In the genomic region with DNA sequence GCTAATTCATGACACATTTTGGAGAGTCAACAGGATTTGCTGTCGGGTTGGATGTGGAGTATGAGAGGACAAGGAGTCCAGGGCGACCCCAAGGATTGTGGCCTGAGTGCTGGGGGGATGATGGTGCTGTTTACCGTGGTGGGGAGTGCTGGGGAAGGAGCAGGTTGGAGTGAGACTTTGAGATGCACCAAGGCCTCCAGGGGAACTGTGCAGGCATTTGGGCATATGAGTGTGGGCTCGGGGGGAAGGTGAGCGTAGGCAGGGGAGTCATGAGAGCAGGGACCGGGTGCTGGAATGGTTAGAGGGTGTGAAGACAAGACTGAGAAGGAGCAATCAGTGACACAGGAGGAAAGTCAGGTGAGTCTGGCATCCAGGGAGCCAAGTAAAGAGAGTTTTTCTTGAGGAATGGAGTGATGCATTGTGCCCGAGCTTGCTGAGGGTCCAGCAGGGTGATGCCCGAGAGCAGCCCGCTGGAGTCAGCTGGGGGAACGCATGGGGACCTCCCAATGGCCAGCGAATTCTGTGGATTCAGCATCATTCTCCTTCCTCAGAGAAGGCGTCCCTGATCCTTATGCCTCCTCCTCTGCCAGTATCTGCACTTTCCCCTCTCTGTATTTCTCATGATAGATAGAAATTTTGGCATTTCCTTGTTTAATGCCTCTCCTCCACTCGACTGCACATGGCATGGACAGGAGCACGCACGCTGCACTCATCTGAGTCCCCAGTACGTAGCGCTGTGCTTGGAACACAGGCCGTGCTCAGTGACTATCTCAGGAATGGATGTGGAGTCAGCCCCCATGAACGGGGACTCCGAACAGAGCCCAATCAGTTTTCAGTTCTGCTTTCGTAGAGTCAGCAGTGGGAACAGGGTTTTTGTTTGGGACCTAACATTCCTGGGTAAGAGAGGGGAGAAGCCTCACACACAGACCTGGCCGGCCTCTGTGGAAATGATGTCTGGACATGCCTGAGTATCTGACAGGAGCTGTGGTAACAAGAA, we compare ENCODE assay signal across 15 cellular contexts.
"Had no signal": no experiment of that assay in that cellular context is flagged by ENCODE, and none has a peak within 500 bp of the region (broad histone marks: within the 10 kb centered on the region; RNA-seq: fewer than 3 reads in every experiment).

No MANE protein-coding gene starts in this region.

- H3K36me3 Mint-ChIP-seq: activated naive CD4-positive, alpha-beta T cell treated with anti-CD3 and anti-CD28 coated beads, Interleukin-2, amount 10 ng/mL, durations not matched to agents 7 days and 5 days; naive B cell had no signal

- H3K4me3 Mint-ChIP-seq: activated naive CD4-positive, alpha-beta T cell treated with anti-CD3 and anti-CD28 coated beads, Interleukin-2, amount 10 ng/mL, durations not matched to agents 7 days and 5 days; effector memory CD8-positive, alpha-beta T cell; naive B cell; stimulated activated naive CD8-positive, alpha-beta T cell treated with anti-CD3 and anti-CD28 coated beads, Interleukin-15, amount 100 ng/mL, for 72 hours had no signal

- H3K9me3 Mint-ChIP-seq: activated naive CD4-positive, alpha-beta T cell treated with anti-CD3 and anti-CD28 coated beads, Interleukin-2, amount 10 ng/mL, durations not matched to agents 7 days and 5 days; effector memory CD8-positive, alpha-beta T cell; naive B cell; stimulated activated naive CD8-positive, alpha-beta T cell treated with anti-CD3 and anti-CD28 coated beads, Interleukin-15, amount 100 ng/mL, for 72 hours had no signal

- H3K36me3 ChIP-seq: adrenal gland, ovary had no signal

- H3K27ac ChIP-seq: adrenal gland, ovary, testis, VCaP had no signal

- H3K4me3 ChIP-seq: adrenal gland, lung, ovary, testis had no signal

- H3K27me3 ChIP-seq: ovary, testis had no signal

- H3K9me3 ChIP-seq: adrenal gland, ovary, testis had no signal

- H3K4me1 Mint-ChIP-seq: activated naive CD4-positive, alpha-beta T cell treated with anti-CD3 and anti-CD28 coated beads, Interleukin-2, amount 10 ng/mL, durations not matched to agents 7 days and 5 days had no signal

- H3K4me1 ChIP-seq: adrenal gland, testis had no signal

- H3K27ac Mint-ChIP-seq: activated naive CD4-positive, alpha-beta T cell treated with anti-CD3 and anti-CD28 coated beads, Interleukin-2, amount 10 ng/mL, durations not matched to agents 7 days and 5 days; effector memory CD8-positive, alpha-beta T cell had no signal

- ATAC-seq: effector memory CD8-positive, alpha-beta T cell; esophagus mucosa; left colon; stimulated activated naive CD8-positive, alpha-beta T cell treated with anti-CD3 and anti-CD28 coated beads, Interleukin-15, amount 100 ng/mL, for 72 hours had no signal

- DNase-seq: activated naive CD4-positive, alpha-beta T cell treated with anti-CD3 and anti-CD28 coated beads, Interleukin-2, amount 10 ng/mL, durations not matched to agents 7 days and 5 days; effector memory CD8-positive, alpha-beta T cell; glutamatergic neuron; left colon; naive B cell; ovary; stimulated activated CD4-positive, alpha-beta T cell treated with anti-CD3 and anti-CD28 coated beads, Interleukin-12 subunit alpha, Interleukin-12 subunit beta, amount 100 ng/mL, for 4 hours; stimulated activated CD4-positive, alpha-beta T cell treated with anti-CD3 and anti-CD28 coated beads, Interleukin-4, amount 100 ng/mL, for 1 hour; stimulated activated naive CD8-positive, alpha-beta T cell treated with anti-CD3 and anti-CD28 coated beads, Interleukin-15, amount 100 ng/mL, for 72 hours; T1000; testis had no signal
